ENCODE assay signal across 8 cellular contexts in the genomic region with DNA sequence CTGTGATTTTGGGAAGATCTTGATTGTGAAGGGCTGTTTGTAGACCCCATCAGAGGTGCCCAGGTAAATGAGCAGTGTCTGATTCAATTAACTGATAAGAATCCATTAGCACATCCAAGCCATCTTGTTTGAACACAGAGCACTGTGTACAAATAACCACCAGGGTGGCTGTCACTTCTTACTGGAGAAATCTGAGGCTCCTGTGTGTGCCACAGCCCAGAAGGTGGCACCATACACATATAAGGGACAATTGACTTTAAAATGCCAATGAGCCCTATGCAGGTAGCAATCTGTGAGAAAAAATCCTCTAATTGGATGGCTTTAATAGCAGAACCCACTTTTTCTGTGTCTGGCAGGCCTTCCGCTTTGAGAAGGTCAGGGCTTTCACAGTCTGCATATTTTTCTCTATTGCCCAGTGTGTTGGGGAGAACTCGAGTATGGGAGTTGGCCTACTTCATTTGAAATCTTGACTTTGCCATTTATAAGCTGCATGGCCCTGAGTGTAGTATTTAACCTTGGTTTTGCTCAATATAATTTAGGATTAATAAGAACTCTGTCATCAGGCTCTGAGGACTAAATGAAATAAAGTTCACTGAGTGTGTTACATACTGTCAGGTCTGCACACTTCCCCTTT.
DNase-seq lines count a peak whose midpoint lies in the region; ATAC-seq and TF ChIP-seq lines count a peak whose summit lies in the region.

No MANE protein-coding gene starts in this region.

- H4K20me1 ChIP-seq in KMS-11 (ENCODE audit: insufficient read depth): no peaks in the 10 kb centered on the region
- no peaks in the 10 kb centered on the region for H4K20me1 ChIP-seq in smooth muscle cell (ENCODE audit: low read depth)

- no peak overlapping the region for H3K4me2 ChIP-seq in KMS-11
- H3K4me2 ChIP-seq in smooth muscle cell: no peak overlapping the region

- H3K27ac ChIP-seq in KMS-11 (no peak overlapping the region), smooth muscle cell (ENCODE audit: low read depth) (no peak overlapping the region), tibial nerve (no peak overlapping the region)

- peak; percentile 1 to 18 for DNase-seq in SHP77 (lab: John Stamatoyannopoulos, UW)
- no peak for DNase-seq in SHP77 treated with DMSO at 0.1 percent for 48 hours (lab: John Stamatoyannopoulos, UW)
- DNase-seq in T47D (ENCODE audit: low read depth in 1 of 2, low spot score in 1 of 2): peak; percentile 49 to 86
- DNase-seq in smooth muscle cell (lab: John Stamatoyannopoulos, UW; ENCODE audit: unreplicated experiment): no peak
- DNase-seq in tibial nerve (ENCODE audit: low spot score in 2 of 2): no peak
- DNase-seq in GM10266 (ENCODE audit: extremely low spot score): no peak

- TF ChIP-seq CTCF in KMS-11 (conservative IDR thresholded peaks at IDR 0.05; ENCODE audit: low read depth, low read length) (0 out of 2 replicates have a peak, but pooled peaks have one; percentile 22), smooth muscle cell (IDR thresholded peaks at IDR 0.05; ENCODE audit: borderline replicate concordance, insufficient read depth, poor library complexity, severe bottlenecking) (peak; percentile 16), tibial nerve (IDR thresholded peaks at IDR 0.05) (no peak), GM10266 (IDR thresholded peaks at IDR 0.05; ENCODE audit: control insufficient read depth, insufficient read depth, low read depth, missing control alignments) (no peak)

- H3K36me3 ChIP-seq in KMS-11 (ENCODE audit: insufficient read depth) (no peaks in the 10 kb centered on the region), smooth muscle cell (ENCODE audit: low read depth) (no peaks in the 10 kb centered on the region), tibial nerve (no peaks in the 10 kb centered on the region)

- H3K4me3 ChIP-seq in KMS-11 (IDR thresholded peaks at IDR 0.05; ENCODE audit: insufficient read depth, low read depth, low read length): no peak overlapping the region
- H3K4me3 ChIP-seq in smooth muscle cell: no peak overlapping the region
- H3K4me3 ChIP-seq in tibial nerve: no peak overlapping the region

- no peak overlapping the region for H2AFZ ChIP-seq in KMS-11 (ENCODE audit: low read depth)
- H2AFZ ChIP-seq in smooth muscle cell (ENCODE audit: low read depth): no peak overlapping the region

- H3K4me1 ChIP-seq in KMS-11 (ENCODE audit: low read depth, poor library complexity, severe bottlenecking): no peaks in the 10 kb centered on the region
- peaks cover 9% of the 10 kb centered on the region for H3K4me1 ChIP-seq in smooth muscle cell (ENCODE audit: low read depth)
- no peaks in the 10 kb centered on the region for H3K4me1 ChIP-seq in tibial nerve

- H3K79me2 ChIP-seq in KMS-11 (ENCODE audit: insufficient read depth, low read depth): no peaks in the 10 kb centered on the region
- no peaks in the 10 kb centered on the region for H3K79me2 ChIP-seq in smooth muscle cell (ENCODE audit: low read depth)

- H3K27me3 ChIP-seq in KMS-11 (ENCODE audit: insufficient read depth, low read depth): no peaks in the 10 kb centered on the region
- H3K27me3 ChIP-seq in smooth muscle cell (ENCODE audit: low read depth): no peaks in the 10 kb centered on the region
- H3K27me3 ChIP-seq in tibial nerve: no peaks in the 10 kb centered on the region

- H3F3A ChIP-seq in smooth muscle cell (ENCODE audit: low read depth): no peaks in the 10 kb centered on the region

- in situ Hi-C loops in T47D (cut with HindIII; ENCODE audit: low pct_unique_long_range_greater_than_20kb, low sequenced_read_pairs): no loop called here

- H3K9ac ChIP-seq in KMS-11: no peak overlapping the region
- no peak overlapping the region for H3K9ac ChIP-seq in smooth muscle cell (ENCODE audit: low read depth)

- WGBS in smooth muscle cell (ENCODE audit: low lambda C conversion rate): 95% methylated on average over 2 of the region's 2 CpGs
- 79 to 95% methylated on average over 2 of the region's 2 CpGs for WGBS in tibial nerve, 2 donors

- no peak for TF ChIP-seq EP300 in tibial nerve (IDR thresholded peaks at IDR 0.05)

- H3K9me3 ChIP-seq in smooth muscle cell (replicated peaks; ENCODE audit: low read depth): no peaks in the 10 kb centered on the region
- H3K9me3 ChIP-seq in tibial nerve: no peaks in the 10 kb centered on the region

- no peak for TF ChIP-seq POLR2A in tibial nerve (IDR thresholded peaks at IDR 0.05)

- no peak for ATAC-seq in HG02571 (IDR thresholded peaks at IDR 0.05; ENCODE audit: unreplicated experiment)

Comparison
In these comparisons a context has a peak if more than half of its experiments do, and no peak if none do; other contexts are left out.
1. DNase-seq: peak in SHP77 (2 of 2) and T47D (2 of 2); none in SHP77 treated with DMSO at 0.1 percent for 48 hours (single experiment), smooth muscle cell (single experiment), tibial nerve (0 of 2) and GM10266 (single experiment).
2. CTCF ChIP-seq: peak in KMS-11 (single experiment) and smooth muscle cell (single experiment); none in tibial nerve (0 of 5) and GM10266 (single experiment).